Comparison of ENCODE assay signal across 17 cellular contexts in the genomic region with DNA sequence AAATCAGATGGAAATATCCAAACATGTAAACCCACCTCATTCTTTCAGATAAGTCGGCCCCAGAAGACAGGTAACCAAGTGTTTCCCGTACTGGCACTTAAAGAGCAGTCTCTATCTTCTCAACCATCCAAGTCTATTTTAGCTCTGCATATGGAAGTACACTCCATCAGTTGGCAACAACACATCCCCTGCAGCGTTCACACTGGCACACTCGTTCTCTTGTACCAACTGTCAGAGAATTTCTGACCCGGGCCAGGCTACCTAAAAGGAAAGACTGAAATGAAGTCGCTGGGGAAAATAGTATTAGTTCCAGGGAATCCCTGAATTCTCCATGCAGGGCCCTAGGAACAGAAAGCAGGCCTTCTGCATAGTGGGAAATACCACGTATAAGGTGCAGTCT.
"Had no signal": no experiment of that assay in that cellular context is flagged by ENCODE, and none has a peak within 500 bp of the region (broad histone marks: within the 10 kb centered on the region; RNA-seq: fewer than 3 reads in every experiment).

No MANE protein-coding gene starts in this region.

- H3K9me3 Mint-ChIP-seq: activated naive CD4-positive, alpha-beta T cell treated with anti-CD3 and anti-CD28 coated beads, Interleukin-2, amount 50 U/mL, for 24 hours; memory B cell; stimulated activated memory B cell treated with anti-CD40 and anti-IgM and Interleukin-4, amounts not matched to agents 10 μg/mL and 1 μg/mL and 100 μg/mL, for 72 hours had no signal

- ATAC-seq: left lobe of liver; stimulated activated memory B cell treated with anti-CD40 and anti-IgM and Interleukin-4, amounts not matched to agents 10 μg/mL and 1 μg/mL and 100 μg/mL, for 72 hours; upper lobe of right lung had no signal

- H3K27ac Mint-ChIP-seq: activated naive CD4-positive, alpha-beta T cell treated with anti-CD3 and anti-CD28 coated beads, Interleukin-2, amount 50 U/mL, for 24 hours; memory B cell; stimulated activated memory B cell treated with anti-CD40 and anti-IgM and Interleukin-4, amounts not matched to agents 10 μg/mL and 1 μg/mL and 100 μg/mL, for 72 hours had no signal

- H3K36me3 ChIP-seq: sigmoid colon, spleen, upper lobe of right lung had no signal

- H3K27me3 ChIP-seq: testis, upper lobe of right lung had no signal

- H3K4me1 ChIP-seq: parathyroid adenoma had no signal

- H3K9ac ChIP-seq: parathyroid adenoma had no signal

- H2AFZ ChIP-seq: parathyroid adenoma had no signal

- H3K4me3 ChIP-seq: sigmoid colon, spleen, testis, upper lobe of right lung had no signal

- H3K27ac ChIP-seq: parathyroid adenoma, sigmoid colon, spleen, testis, upper lobe of right lung, VCaP had no signal

- DNase-seq: activated CD4-positive, alpha-beta T cell treated with anti-CD3 and anti-CD28 coated beads for 1 hour; activated CD8-positive, alpha-beta memory T cell treated with anti-CD3 and anti-CD28 coated beads for 24 hours; activated CD8-positive, alpha-beta memory T cell treated with anti-CD3 and anti-CD28 coated beads, Interleukin-2, amount 50 U/mL, for 48 hours; activated gamma-delta T cell; activated T-cell treated with anti-CD3 and anti-CD28 coated beads, Interleukin-2, amount 50 U/mL, for 48 hours; hippocampal formation; sigmoid colon; spleen; stimulated activated CD4-positive, alpha-beta T cell treated with anti-CD3 and anti-CD28 coated beads, Interleukin-4, amount 100 ng/mL, for 4 hours; testis; upper lobe of right lung had no signal

- H3K36me3 Mint-ChIP-seq: activated naive CD4-positive, alpha-beta T cell treated with anti-CD3 and anti-CD28 coated beads, Interleukin-2, amount 50 U/mL, for 24 hours; memory B cell; stimulated activated memory B cell treated with anti-CD40 and anti-IgM and Interleukin-4, amounts not matched to agents 10 μg/mL and 1 μg/mL and 100 μg/mL, for 72 hours had no signal

- H3K4me1 Mint-ChIP-seq: memory B cell had no signal

- H3K4me3 Mint-ChIP-seq: activated naive CD4-positive, alpha-beta T cell treated with anti-CD3 and anti-CD28 coated beads, Interleukin-2, amount 50 U/mL, for 24 hours; memory B cell; stimulated activated memory B cell treated with anti-CD40 and anti-IgM and Interleukin-4, amounts not matched to agents 10 μg/mL and 1 μg/mL and 100 μg/mL, for 72 hours had no signal

- H3K9me3 ChIP-seq: sigmoid colon, spleen, testis, upper lobe of right lung had no signal

- H3K79me2 ChIP-seq: parathyroid adenoma had no signal
